20 cellular contexts compared by ENCODE assay signal in genomic region chr13:90302113-90302512, GRCh38.
A peak's percentile ranks its signal among the peaks of the same experiment; 100 is the strongest.
DNase-seq lines count a peak whose midpoint lies in the region; ATAC-seq, FAIRE-seq and TF ChIP-seq lines count a peak whose summit lies in the region.
"Had no signal": no experiment of that assay in that cellular context is flagged by ENCODE, and none has a peak within 500 bp of the region (broad histone marks: within the 10 kb centered on the region; RNA-seq: fewer than 3 reads in every experiment).

No MANE protein-coding gene starts in this region.

- peaks cover 4% of the 10 kb centered on the region for H3K4me1 Mint-ChIP-seq in astrocyte (ENCODE audit: low read depth, unreplicated experiment)
- H3K4me1 Mint-ChIP-seq: nephron had no signal

- no peaks in the 10 kb centered on the region for H3K9me3 Mint-ChIP-seq in astrocyte (ENCODE audit: unreplicated experiment)
- H3K9me3 Mint-ChIP-seq: nephron had no signal

- no peaks in the 10 kb centered on the region for H3K9me3 ChIP-seq in heart left ventricle
- no peaks in the 10 kb centered on the region for H3K9me3 ChIP-seq in astrocyte (ENCODE audit: insufficient read depth, low read depth, low read length)
- no peaks in the 10 kb centered on the region for H3K9me3 ChIP-seq in effector memory CD4-positive, alpha-beta T cell (ENCODE audit: control insufficient read depth, low read length)
- H3K9me3 ChIP-seq: A549, sigmoid colon, upper lobe of right lung had no signal

- H3K27me3 ChIP-seq in heart left ventricle (no peaks in the 10 kb centered on the region), astrocyte (ENCODE audit: insufficient read depth, low read length) (no peaks in the 10 kb centered on the region)
- H3K27me3 ChIP-seq in effector memory CD4-positive, alpha-beta T cell (replicated peaks; ENCODE audit: control insufficient read depth, insufficient read depth, low read length, poor library complexity, severe bottlenecking), result no peaks in the 10 kb centered on the region
- H3K27me3 ChIP-seq: sigmoid colon, upper lobe of right lung had no signal

- intact Hi-C loops in heart left ventricle (cut with DNase I), result no loop called here
- intact Hi-C loops in Right ventricle myocardium superior (cut with DNase I), result no loop called here

- peaks cover 0 to 5% (median 0%) of the 10 kb centered on the region in 12 donors for H3K4me1 ChIP-seq in heart left ventricle
- H3K4me1 ChIP-seq in astrocyte (ENCODE audit: insufficient read depth, low read length), result no peaks in the 10 kb centered on the region
- H3K4me1 ChIP-seq in effector memory CD4-positive, alpha-beta T cell (ENCODE audit: control insufficient read depth, insufficient read depth, low read length, poor library complexity, severe bottlenecking), result no peaks in the 10 kb centered on the region
- H3K4me1 ChIP-seq: A549, sigmoid colon had no signal

- no peaks in the 10 kb centered on the region for H3K27me3 Mint-ChIP-seq in astrocyte (ENCODE audit: low read depth, unreplicated experiment)

- H2AFZ ChIP-seq in astrocyte (ENCODE audit: low read depth, low read length), result no peak overlapping the region

- no peaks in the 10 kb centered on the region for H3K79me2 ChIP-seq in astrocyte (ENCODE audit: insufficient read depth, low read length)

- no peak overlapping the region for H3K4me3 Mint-ChIP-seq in astrocyte (ENCODE audit: unreplicated experiment)
- H3K4me3 Mint-ChIP-seq: nephron had no signal

- H3K4me3 ChIP-seq in heart left ventricle, result no peak overlapping the region
- no peak overlapping the region for H3K4me3 ChIP-seq in astrocyte (ENCODE audit: insufficient read depth, low read depth, low read length)
- H3K4me3 ChIP-seq in fibroblast of villous mesenchyme (ENCODE audit: low read depth, low read length), result no peak overlapping the region
- H3K4me3 ChIP-seq in effector memory CD4-positive, alpha-beta T cell (ENCODE audit: insufficient read depth, low read depth, low read length, poor library complexity, severe bottlenecking), result no peak overlapping the region
- H3K4me3 ChIP-seq: A549, sigmoid colon, upper lobe of right lung had no signal

- no peaks in the 10 kb centered on the region for H3K36me3 Mint-ChIP-seq in astrocyte (ENCODE audit: low read depth, unreplicated experiment)

- H3K36me3 ChIP-seq in heart left ventricle (no peaks in the 10 kb centered on the region), astrocyte (ENCODE audit: insufficient read depth, low read length) (no peaks in the 10 kb centered on the region)
- H3K36me3 ChIP-seq in effector memory CD4-positive, alpha-beta T cell (ENCODE audit: control insufficient read depth, insufficient read depth, low read length), result no peaks in the 10 kb centered on the region
- H3K36me3 ChIP-seq: sigmoid colon, upper lobe of right lung had no signal

- ATAC-seq in heart left ventricle (peak in 3 of 4 donors; percentile 41 to 93 (median 65)), Right ventricle myocardium superior (ENCODE audit: poor library complexity) (no peak), HG02970 (IDR thresholded peaks at IDR 0.05; ENCODE audit: low FRiP score, unreplicated experiment) (no peak)
- ATAC-seq: A549; activated naive CD4-positive, alpha-beta T cell treated with anti-CD3 and anti-CD28 coated beads, Interleukin-2, amount 50 U/mL, for 72 hours; upper lobe of right lung had no signal

- no peak for TF ChIP-seq POLR2A in heart left ventricle (IDR thresholded peaks at IDR 0.05)

- FAIRE-seq in astrocyte (lab: Jason Lieb, UNC), result no peak
- FAIRE-seq: A549 had no signal

- DNase-seq in heart left ventricle (no peak), Right ventricle myocardium superior (no peak), astrocyte (ENCODE audit: low read depth) (peak; percentile 84), fibroblast of villous mesenchyme (ENCODE audit: low read depth) (peak; percentile 54), stromal cell of bone marrow (ENCODE audit: low read depth) (peak; percentile 21)
- no peak for DNase-seq in effector memory CD4-positive, alpha-beta T cell
- no peak for DNase-seq in activated CD4-positive, alpha-beta T cell treated with anti-CD3 and anti-CD28 coated beads, Interleukin-2, amount 50 U/mL, for 48 hours
- DNase-seq: activated CD8-positive, alpha-beta memory T cell treated with anti-CD3 and anti-CD28 coated beads, Interleukin-2, amount 50 U/mL, for 4 hours; Calu3; H7; NCI-H1105; NCI-H510A; OCI-M1; sigmoid colon; stimulated activated CD4-positive, alpha-beta T cell treated with anti-CD3 and anti-CD28 coated beads, Interleukin-4, amount 100 ng/mL, for 24 hours; upper lobe of right lung had no signal

- H3K27ac ChIP-seq in heart left ventricle, result no peak overlapping the region
- H3K27ac ChIP-seq in astrocyte (ENCODE audit: low read depth, low read length), result no peak overlapping the region
- H3K27ac ChIP-seq in effector memory CD4-positive, alpha-beta T cell (ENCODE audit: insufficient read depth, low read length, poor library complexity, severe bottlenecking), result no peak overlapping the region
- H3K27ac ChIP-seq: A549, sigmoid colon, upper lobe of right lung had no signal

- no peak overlapping the region for H3K9ac ChIP-seq in astrocyte (ENCODE audit: low read length)

- no peaks in the 10 kb centered on the region for H4K20me1 ChIP-seq in astrocyte (ENCODE audit: insufficient read depth, low read length)

- no peak overlapping the region for H3K27ac Mint-ChIP-seq in astrocyte (ENCODE audit: unreplicated experiment)
- H3K27ac Mint-ChIP-seq: activated naive CD4-positive, alpha-beta T cell treated with anti-CD3 and anti-CD28 coated beads, Interleukin-2, amount 50 U/mL, for 72 hours; nephron had no signal

- no peak for TF ChIP-seq CTCF in heart left ventricle (IDR thresholded peaks at IDR 0.05)
- no peak for TF ChIP-seq CTCF in astrocyte (IDR thresholded peaks at IDR 0.05; ENCODE audit: insufficient read depth, low read depth, low read length)
- no peak for TF ChIP-seq CTCF in fibroblast of villous mesenchyme (IDR thresholded peaks at IDR 0.05; ENCODE audit: insufficient read depth, low read depth, low read length)

- WGBS in heart left ventricle, 4 donors, result 43 to 69% (median 58%) methylated on average over 1 of the region's 1 CpG

- H3K4me2 ChIP-seq in astrocyte (ENCODE audit: low read length), result no peak overlapping the region
- H3K4me2 ChIP-seq: A549 had no signal

Comparison
In these comparisons a context has a peak if more than half of its experiments do, and no peak if none do; other contexts are left out.
1. ATAC-seq: peak in heart left ventricle (3 of 4); none in Right ventricle myocardium superior (single experiment) and HG02970 (single experiment).
2. DNase-seq: peak in astrocyte (single experiment), fibroblast of villous mesenchyme (single experiment) and stromal cell of bone marrow (single experiment); none in heart left ventricle (0 of 5), Right ventricle myocardium superior (single experiment), effector memory CD4-positive, alpha-beta T cell (0 of 3) and activated CD4-positive, alpha-beta T cell treated with anti-CD3 and anti-CD28 coated beads, Interleukin-2, amount 50 U/mL, for 48 hours (0 of 2).